ENCODE assay signal across 1 cellular context in genomic region chr2:42905341-42906114, GRCh38.
TF ChIP-seq lines count a peak whose summit lies in the region.

No MANE protein-coding gene starts in this region.

TF ChIP-seq in HEK293, 187 proteins besides CTCF, POLR2A, EP300 and RAD21 (continued from another document):
- TF ChIP-seq ZBTB8A (tag by site-specific recombination; IDR thresholded peaks at IDR 0.05), result peak; percentile 31; the same call in 1 of the 2 replicates
- no peak for TF ChIP-seq ZNF677 (tag by site-specific recombination; IDR thresholded peaks at IDR 0.05)
- TF ChIP-seq ZNF610 (tag by site-specific recombination; IDR thresholded peaks at IDR 0.05; ENCODE audit: borderline replicate concordance), result no peak
- TF ChIP-seq ZIC2 (tag by site-specific recombination; IDR thresholded peaks at IDR 0.05), result peak; percentile 69
- no peak for TF ChIP-seq ZNF2 (tag by site-specific recombination; IDR thresholded peaks at IDR 0.05)
- TF ChIP-seq, protein P1, sequence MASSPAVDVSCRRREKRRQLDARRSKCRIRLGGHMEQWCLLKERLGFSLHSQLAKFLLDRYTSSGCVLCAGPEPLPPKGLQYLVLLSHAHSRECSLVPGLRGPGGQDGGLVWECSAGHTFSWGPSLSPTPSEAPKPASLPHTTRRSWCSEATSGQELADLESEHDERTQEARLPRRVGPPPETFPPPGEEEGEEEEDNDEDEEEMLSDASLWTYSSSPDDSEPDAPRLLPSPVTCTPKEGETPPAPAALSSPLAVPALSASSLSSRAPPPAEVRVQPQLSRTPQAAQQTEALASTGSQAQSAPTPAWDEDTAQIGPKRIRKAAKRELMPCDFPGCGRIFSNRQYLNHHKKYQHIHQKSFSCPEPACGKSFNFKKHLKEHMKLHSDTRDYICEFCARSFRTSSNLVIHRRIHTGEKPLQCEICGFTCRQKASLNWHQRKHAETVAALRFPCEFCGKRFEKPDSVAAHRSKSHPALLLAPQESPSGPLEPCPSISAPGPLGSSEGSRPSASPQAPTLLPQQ (tag by site-specific recombination; IDR thresholded peaks at IDR 0.05), result peak; percentile 59
- TF ChIP-seq, protein P2, sequence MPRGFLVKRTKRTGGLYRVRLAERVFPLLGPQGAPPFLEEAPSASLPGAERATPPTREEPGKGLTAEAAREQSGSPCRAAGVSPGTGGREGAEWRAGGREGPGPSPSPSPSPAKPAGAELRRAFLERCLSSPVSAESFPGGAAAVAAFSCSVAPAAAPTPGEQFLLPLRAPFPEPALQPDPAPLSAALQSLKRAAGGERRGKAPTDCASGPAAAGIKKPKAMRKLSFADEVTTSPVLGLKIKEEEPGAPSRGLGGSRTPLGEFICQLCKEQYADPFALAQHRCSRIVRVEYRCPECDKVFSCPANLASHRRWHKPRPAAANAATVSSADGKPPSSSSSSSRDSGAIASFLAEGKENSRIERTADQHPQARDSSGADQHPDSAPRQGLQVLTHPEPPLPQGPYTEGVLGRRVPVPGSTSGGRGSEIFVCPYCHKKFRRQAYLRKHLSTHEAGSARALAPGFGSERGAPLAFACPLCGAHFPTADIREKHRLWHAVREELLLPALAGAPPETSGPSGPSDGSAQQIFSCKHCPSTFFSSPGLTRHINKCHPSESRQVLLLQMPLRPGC (tag by site-specific recombination; IDR thresholded peaks at IDR 0.05), result no peak
- TF ChIP-seq, protein P3, sequence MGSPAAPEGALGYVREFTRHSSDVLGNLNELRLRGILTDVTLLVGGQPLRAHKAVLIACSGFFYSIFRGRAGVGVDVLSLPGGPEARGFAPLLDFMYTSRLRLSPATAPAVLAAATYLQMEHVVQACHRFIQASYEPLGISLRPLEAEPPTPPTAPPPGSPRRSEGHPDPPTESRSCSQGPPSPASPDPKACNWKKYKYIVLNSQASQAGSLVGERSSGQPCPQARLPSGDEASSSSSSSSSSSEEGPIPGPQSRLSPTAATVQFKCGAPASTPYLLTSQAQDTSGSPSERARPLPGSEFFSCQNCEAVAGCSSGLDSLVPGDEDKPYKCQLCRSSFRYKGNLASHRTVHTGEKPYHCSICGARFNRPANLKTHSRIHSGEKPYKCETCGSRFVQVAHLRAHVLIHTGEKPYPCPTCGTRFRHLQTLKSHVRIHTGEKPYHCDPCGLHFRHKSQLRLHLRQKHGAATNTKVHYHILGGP (tag by site-specific recombination; IDR thresholded peaks at IDR 0.05), result no peak
- no peak for TF ChIP-seq ZNF366 (tag by site-specific recombination; conservative IDR thresholded peaks at IDR 0.05)
